Comparison of ENCODE assay signal across 12 cellular contexts in the genomic region with DNA sequence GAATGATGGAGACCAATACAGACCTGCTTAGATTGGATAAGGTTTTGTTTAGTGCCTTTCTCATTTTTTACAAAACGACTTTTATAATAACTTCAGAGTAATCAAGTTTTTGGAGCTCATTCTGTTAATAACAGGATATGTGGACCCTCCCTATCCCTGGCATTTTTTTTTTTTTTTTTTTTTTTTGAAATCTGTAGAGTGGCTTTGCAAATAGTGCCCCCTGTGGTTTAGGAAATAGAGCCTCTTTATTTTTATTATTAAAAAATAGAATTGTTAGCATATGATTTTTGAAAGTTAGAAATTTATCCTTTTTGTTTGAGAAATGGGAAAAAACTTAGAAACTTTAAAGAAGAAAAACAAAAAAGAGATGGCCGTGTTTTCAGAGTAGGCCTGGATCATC. TPM values are rescaled to one million over a fixed set of nuclear protein-coding genes. Genes with fewer than 3 reads are reported as not detected.
DNase-seq lines count a peak whose midpoint lies in the region; ATAC-seq and TF ChIP-seq lines count a peak whose summit lies in the region.
"Had no signal": no experiment of that assay in that cellular context is flagged by ENCODE, and none has a peak within 500 bp of the region (broad histone marks: within the 10 kb centered on the region; RNA-seq: fewer than 3 reads in every experiment).

No MANE protein-coding gene starts in this region.

- peak overlapping the region; percentile 12; the same call in 1 of the 2 replicates for H3K4me3 Mint-ChIP-seq in WTC11
- no peak overlapping the region for H3K4me3 Mint-ChIP-seq in immature natural killer cell
- H3K4me3 Mint-ChIP-seq: activated CD4-positive, alpha-beta T cell treated with anti-CD3 and anti-CD28 coated beads, Interleukin-2, amount 10 ng/mL, durations not matched to agents 24 days and 14 days; activated naive CD4-positive, alpha-beta T cell treated with anti-CD3 and anti-CD28 coated beads, Interleukin-2, amount 10 ng/mL, durations not matched to agents 7 days and 5 days had no signal

- in situ Hi-C loops in HAP-1 (cut with MboI; ENCODE audit: low sequenced_read_pairs) = no loop called here

- H3K4me1 ChIP-seq in HAP-1 = peaks cover 11% of the 10 kb centered on the region

- no peaks in the 10 kb centered on the region for H3K27me3 ChIP-seq in AG04450 (ENCODE audit: control insufficient read depth, insufficient read depth, low read length)
- no peaks in the 10 kb centered on the region for H3K27me3 ChIP-seq in HAP-1 (ENCODE audit: low read depth)

- H3K27ac ChIP-seq in AG04450 (ENCODE audit: low read depth, low read length) = no peak overlapping the region

- H3K4me3 ChIP-seq in AG04450 (ENCODE audit: low read depth, low read length) (no peak overlapping the region), HAP-1 (no peak overlapping the region)

- CTCF ChIA-PET in AG04450 (lab: Charles Lee) = interaction anchor here (0.6 to 1.6 kb wide), 8 partner anchors 8 to 481 kb away, joined by 3 to 5 read pairs (median 4); a partner anchor contains a TSS
- CTCF ChIA-PET in WTC11 (lab: Charles Lee) = interaction anchor here (1.0 kb wide), 1 partner anchor 60 kb away, joined by 4 read pairs; no protein-coding TSS in a partner anchor

- no peak overlapping the region for H3K27ac Mint-ChIP-seq in WTC11
- peak overlapping the region in 1 of 6 donors; percentile 14 for H3K27ac Mint-ChIP-seq in immature natural killer cell
- H3K27ac Mint-ChIP-seq: activated CD4-positive, alpha-beta T cell treated with anti-CD3 and anti-CD28 coated beads, Interleukin-2, amount 10 ng/mL, durations not matched to agents 24 days and 14 days; activated naive CD4-positive, alpha-beta T cell treated with anti-CD3 and anti-CD28 coated beads, Interleukin-2, amount 10 ng/mL, durations not matched to agents 7 days and 5 days had no signal

- H3K27me3 Mint-ChIP-seq in WTC11 (ENCODE audit: low read depth) = no peaks in the 10 kb centered on the region
- no peaks in the 10 kb centered on the region for H3K27me3 Mint-ChIP-seq in immature natural killer cell (ENCODE audit: low read depth in 3 of 3)
- H3K27me3 Mint-ChIP-seq: activated CD4-positive, alpha-beta T cell treated with anti-CD3 and anti-CD28 coated beads, Interleukin-2, amount 10 ng/mL, durations not matched to agents 24 days and 14 days; activated naive CD4-positive, alpha-beta T cell treated with anti-CD3 and anti-CD28 coated beads, Interleukin-2, amount 10 ng/mL, durations not matched to agents 7 days and 5 days had no signal

- TF ChIP-seq CTCF in AG04450 (IDR thresholded peaks at IDR 0.05; ENCODE audit: low read depth, low read length) (peak; percentile 48), WTC11 (IDR thresholded peaks at IDR 0.05) (no peak)

- H3K9me3 ChIP-seq in AG04450 (ENCODE audit: control insufficient read depth, insufficient read depth, low read length) (no peaks in the 10 kb centered on the region), HAP-1 (peaks cover 3% of the 10 kb centered on the region; the same call in 1 of the 2 replicates)

- intact Hi-C loops in posterior vena cava (cut with DNase I) = loop anchor here in 1 of 2 donors (10.0 kb wide), 1 partner anchor 54 kb away; no protein-coding TSS in a partner anchor

- H3K4me1 Mint-ChIP-seq in WTC11 (peaks cover 59% of the 10 kb centered on the region), immature natural killer cell (peaks cover 7 to 40% of the 10 kb centered on the region in 2 donors)

- no peak for ATAC-seq in WTC11

- POLR2A ChIA-PET in AG04450 (lab: Yijun Ruan, JAX) (no interaction called here), WTC11 (lab: Charles Lee) (no interaction called here)

- H3K36me3 ChIP-seq in HAP-1 (replicated peaks) = peaks cover 5% of the 10 kb centered on the region

- peaks cover 42% of the 10 kb centered on the region for H3K36me3 Mint-ChIP-seq in WTC11
- H3K36me3 Mint-ChIP-seq in immature natural killer cell = peaks cover 6 to 8% (median 6%) of the 10 kb centered on the region in 3 donors

- H3K9me3 Mint-ChIP-seq in WTC11 (no peaks in the 10 kb centered on the region), immature natural killer cell (no peaks in the 10 kb centered on the region)
- H3K9me3 Mint-ChIP-seq: activated CD4-positive, alpha-beta T cell treated with anti-CD3 and anti-CD28 coated beads, Interleukin-2, amount 10 ng/mL, durations not matched to agents 24 days and 14 days; activated naive CD4-positive, alpha-beta T cell treated with anti-CD3 and anti-CD28 coated beads, Interleukin-2, amount 10 ng/mL, durations not matched to agents 7 days and 5 days had no signal

- DNase-seq in AG04450 (ENCODE audit: low read depth, low spot score) (no peak), HCEC 1CT (peak; percentile 30), WTC11 (ENCODE audit: low spot score) (no peak), immature natural killer cell (peak in 2 of 3 donors; percentile 17 to 28), posterior vena cava (ENCODE audit: low spot score) (no peak), HAP-1 (ENCODE audit: low spot score in 2 of 2) (no peak), NCI-H2081 (lab: John Stamatoyannopoulos, UW) (no peak), NCI-H2081 treated with DMSO at 0.1 percent for 48 hours (lab: John Stamatoyannopoulos, UW) (no peak)
- DNase-seq: activated CD4-positive, alpha-beta T cell treated with anti-CD3 and anti-CD28 coated beads, Interleukin-2, amount 10 ng/mL, durations not matched to agents 24 days and 14 days; activated naive CD4-positive, alpha-beta T cell treated with anti-CD3 and anti-CD28 coated beads, Interleukin-2, amount 10 ng/mL, durations not matched to agents 7 days and 5 days; SHP77 had no signal

TF ChIP-seq in WTC11, 78 proteins besides CTCF, POLR2A, EP300 and RAD21 (continues in another document):
- TF ChIP-seq, protein P1, sequence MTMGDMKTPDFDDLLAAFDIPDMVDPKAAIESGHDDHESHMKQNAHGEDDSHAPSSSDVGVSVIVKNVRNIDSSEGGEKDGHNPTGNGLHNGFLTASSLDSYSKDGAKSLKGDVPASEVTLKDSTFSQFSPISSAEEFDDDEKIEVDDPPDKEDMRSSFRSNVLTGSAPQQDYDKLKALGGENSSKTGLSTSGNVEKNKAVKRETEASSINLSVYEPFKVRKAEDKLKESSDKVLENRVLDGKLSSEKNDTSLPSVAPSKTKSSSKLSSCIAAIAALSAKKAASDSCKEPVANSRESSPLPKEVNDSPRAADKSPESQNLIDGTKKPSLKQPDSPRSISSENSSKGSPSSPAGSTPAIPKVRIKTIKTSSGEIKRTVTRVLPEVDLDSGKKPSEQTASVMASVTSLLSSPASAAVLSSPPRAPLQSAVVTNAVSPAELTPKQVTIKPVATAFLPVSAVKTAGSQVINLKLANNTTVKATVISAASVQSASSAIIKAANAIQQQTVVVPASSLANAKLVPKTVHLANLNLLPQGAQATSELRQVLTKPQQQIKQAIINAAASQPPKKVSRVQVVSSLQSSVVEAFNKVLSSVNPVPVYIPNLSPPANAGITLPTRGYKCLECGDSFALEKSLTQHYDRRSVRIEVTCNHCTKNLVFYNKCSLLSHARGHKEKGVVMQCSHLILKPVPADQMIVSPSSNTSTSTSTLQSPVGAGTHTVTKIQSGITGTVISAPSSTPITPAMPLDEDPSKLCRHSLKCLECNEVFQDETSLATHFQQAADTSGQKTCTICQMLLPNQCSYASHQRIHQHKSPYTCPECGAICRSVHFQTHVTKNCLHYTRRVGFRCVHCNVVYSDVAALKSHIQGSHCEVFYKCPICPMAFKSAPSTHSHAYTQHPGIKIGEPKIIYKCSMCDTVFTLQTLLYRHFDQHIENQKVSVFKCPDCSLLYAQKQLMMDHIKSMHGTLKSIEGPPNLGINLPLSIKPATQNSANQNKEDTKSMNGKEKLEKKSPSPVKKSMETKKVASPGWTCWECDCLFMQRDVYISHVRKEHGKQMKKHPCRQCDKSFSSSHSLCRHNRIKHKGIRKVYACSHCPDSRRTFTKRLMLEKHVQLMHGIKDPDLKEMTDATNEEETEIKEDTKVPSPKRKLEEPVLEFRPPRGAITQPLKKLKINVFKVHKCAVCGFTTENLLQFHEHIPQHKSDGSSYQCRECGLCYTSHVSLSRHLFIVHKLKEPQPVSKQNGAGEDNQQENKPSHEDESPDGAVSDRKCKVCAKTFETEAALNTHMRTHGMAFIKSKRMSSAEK (CRISPR knock-in tag; IDR thresholded peaks at IDR 0.05; ENCODE audit: borderline replicate concordance) = no peak
- TF ChIP-seq SP1 (CRISPR knock-in tag; conservative IDR thresholded peaks at IDR 0.05) = no peak
- TF ChIP-seq ZNF317 (CRISPR knock-in tag; IDR thresholded peaks at IDR 0.05; ENCODE audit: borderline replicate concordance, low read depth) = no peak
- TF ChIP-seq, protein P2, sequence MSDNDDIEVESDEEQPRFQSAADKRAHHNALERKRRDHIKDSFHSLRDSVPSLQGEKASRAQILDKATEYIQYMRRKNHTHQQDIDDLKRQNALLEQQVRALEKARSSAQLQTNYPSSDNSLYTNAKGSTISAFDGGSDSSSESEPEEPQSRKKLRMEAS (CRISPR knock-in tag; IDR thresholded peaks at IDR 0.05) = no peak
- no peak for TF ChIP-seq TEAD1 (CRISPR knock-in tag; IDR thresholded peaks at IDR 0.05)

RNA-seq across cellular contexts. Expression of a gene that starts 11.4 kb away (rescaled TPM):
- polyA plus RNA-seq in AG04450 (2011; rRNA removed) = 14.7 and 18.3 TPM in 2 replicates
- polyA minus RNA-seq in AG04450 (2011; rRNA and poly(A)+ RNA removed) = 38.1 and 61.7 TPM in 2 replicates
- total RNA-seq in WTC11 (2021) = 181 to 190 TPM (median 188 TPM) in 3 replicates
- 10 to 100 TPM in 2 of 3 donors, 1 to 10 TPM in 1; 4.9 to 10.8 (median 10.5) TPM for polyA plus RNA-seq in immature natural killer cell
- total RNA-seq in posterior vena cava = 100 to 1,000 TPM in 1 of 2 donors, 10 to 100 TPM in 1; 77.2 to 101 TPM

RNA-seq across cellular contexts. Expression of a gene that starts 49.7 kb away (rescaled TPM):
- polyA plus RNA-seq in AG04450 (2011; rRNA removed) (444 and 445 TPM in 2 replicates), immature natural killer cell (not detected)
- polyA minus RNA-seq in AG04450 (2011; rRNA and poly(A)+ RNA removed) = 898 and 1,332 TPM in 2 replicates
- total RNA-seq in WTC11 (2021) (12.1 to 12.6 TPM (median 12.5 TPM) in 3 replicates), posterior vena cava (10 to 100 TPM; 26.5 to 41.5 TPM)
- total RNA-seq: activated CD4-positive, alpha-beta T cell treated with anti-CD3 and anti-CD28 coated beads, Interleukin-2, amount 10 ng/mL, durations not matched to agents 24 days and 14 days; myocyte had no signal

Comparison
In these comparisons a context has a peak if more than half of its experiments do, and no peak if none do; other contexts are left out.
1. DNase-seq: peak in HCEC 1CT (single experiment) and immature natural killer cell (2 of 3); none in AG04450 (single experiment), WTC11 (single experiment), posterior vena cava (single experiment), HAP-1 (0 of 2), NCI-H2081 (0 of 2) and NCI-H2081 treated with DMSO at 0.1 percent for 48 hours (single experiment).